ENCODE assay signal across 9 cellular contexts in the genomic region with DNA sequence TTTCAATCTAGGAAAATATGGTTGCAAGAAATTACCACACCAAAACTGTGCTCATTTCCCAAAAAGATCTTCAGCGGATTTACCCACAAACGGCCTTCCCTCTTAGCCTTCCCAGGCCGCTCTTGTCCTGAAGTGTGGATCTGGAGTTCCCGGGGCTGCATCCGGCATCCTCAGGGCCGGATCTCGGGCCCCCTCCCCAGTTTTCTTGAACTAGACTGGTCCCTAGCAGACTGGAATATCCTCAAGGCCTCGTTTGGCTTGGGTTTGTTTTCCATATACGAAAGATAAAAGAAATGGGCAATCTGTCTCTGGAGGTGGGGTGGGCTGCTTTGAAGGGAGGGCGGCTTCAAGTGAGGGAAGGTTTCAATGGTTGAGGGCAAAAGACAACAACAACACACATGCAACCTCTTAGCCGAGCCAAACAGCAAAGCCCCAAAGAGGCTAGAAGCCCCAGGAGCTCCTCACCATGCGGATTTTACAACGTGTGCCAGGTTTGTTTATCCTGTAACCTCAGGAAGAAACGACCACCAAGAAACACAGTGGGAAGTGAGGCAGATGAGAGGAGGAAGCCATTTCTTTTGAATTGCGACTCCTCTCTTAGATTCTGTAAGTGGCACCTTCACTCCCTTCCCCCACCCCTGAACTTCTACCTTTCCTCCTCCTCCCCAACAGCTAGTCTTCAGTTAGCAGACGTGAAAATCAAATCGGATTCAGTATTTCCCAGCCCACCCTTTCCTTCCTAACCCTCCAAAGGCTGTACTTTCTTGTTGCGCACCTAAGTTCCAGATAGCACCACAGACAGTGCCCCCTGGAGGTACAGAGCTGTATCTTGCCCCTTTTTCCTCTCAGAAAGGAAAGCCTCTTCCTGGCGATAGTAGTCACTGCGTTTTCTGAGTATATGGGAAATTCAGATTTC. TPM values are rescaled to one million over a fixed set of nuclear protein-coding genes. Genes with fewer than 3 reads are reported as not detected.
DNase-seq lines count a peak whose midpoint lies in the region; ATAC-seq and TF ChIP-seq lines count a peak whose summit lies in the region.
"Had no signal": no experiment of that assay in that cellular context is flagged by ENCODE, and none has a peak within 500 bp of the region (broad histone marks: within the 10 kb centered on the region; RNA-seq: fewer than 3 reads in every experiment).

No MANE protein-coding gene starts in this region.

- no peak for TF ChIP-seq POLR2A in uterus (IDR thresholded peaks at IDR 0.05)

- peak overlapping the region; percentile 56 for H3K4me3 Mint-ChIP-seq in nephron progenitor cell
- no peak overlapping the region for H3K4me3 Mint-ChIP-seq in activated T-helper 1 cell treated with anti-CD3 and anti-CD28 coated beads, Interleukin-12 subunit alpha, Interleukin-12 subunit beta, Interleukin-2, Interleukin-4 antibody, amounts not matched to agents 30 ng/mL and 10 ng/mL and 1 ng/mL, durations not matched to agents 14 hours and 24 hours and 36 hours
- H3K4me3 Mint-ChIP-seq in stimulated activated naive CD8-positive, alpha-beta T cell treated with anti-CD3 and anti-CD28 coated beads, Interleukin-15, amount 100 ng/mL, for 72 hours, result no peak overlapping the region

- H3K4me2 ChIP-seq in SU-DHL-6 (ENCODE audit: low read depth, low read length, poor library complexity, severe bottlenecking), result no peak overlapping the region

- no peak overlapping the region for H3K27ac Mint-ChIP-seq in nephron progenitor cell
- H3K27ac Mint-ChIP-seq in activated T-helper 1 cell treated with anti-CD3 and anti-CD28 coated beads, Interleukin-12 subunit alpha, Interleukin-12 subunit beta, Interleukin-2, Interleukin-4 antibody, amounts not matched to agents 30 ng/mL and 10 ng/mL and 1 ng/mL, durations not matched to agents 14 hours and 24 hours and 36 hours, result no peak overlapping the region
- H3K27ac Mint-ChIP-seq in stimulated activated naive CD8-positive, alpha-beta T cell treated with anti-CD3 and anti-CD28 coated beads, Interleukin-15, amount 100 ng/mL, for 72 hours, result no peak overlapping the region

- no peak overlapping the region for H3K4me3 ChIP-seq in SU-DHL-6 (ENCODE audit: insufficient read depth, low read length, poor library complexity, severe bottlenecking)
- no peak overlapping the region for H3K4me3 ChIP-seq in uterus

- ATAC-seq in GM18868 (IDR thresholded peaks at IDR 0.05; ENCODE audit: unreplicated experiment), result peak; percentile 80
- ATAC-seq in HG02884 (IDR thresholded peaks at IDR 0.05; ENCODE audit: unreplicated experiment), result peak; percentile 49
- no peak for ATAC-seq in stimulated activated naive CD8-positive, alpha-beta T cell treated with anti-CD3 and anti-CD28 coated beads, Interleukin-15, amount 100 ng/mL, for 72 hours

- H3K9ac ChIP-seq in SU-DHL-6 (ENCODE audit: low read length), result no peak overlapping the region

- H3K27ac ChIP-seq in SU-DHL-6 (ENCODE audit: low read depth, low read length) (no peak overlapping the region), uterus (no peak overlapping the region)

- no peaks in the 10 kb centered on the region for H3K79me2 ChIP-seq in SU-DHL-6 (ENCODE audit: insufficient read depth, low read length)

- no peaks in the 10 kb centered on the region for H3K4me1 ChIP-seq in uterus

- no peaks in the 10 kb centered on the region for H4K20me1 ChIP-seq in SU-DHL-6 (ENCODE audit: low read depth, low read length)

- intact Hi-C loops in uterus (cut with DNase I; ENCODE audit: low total_unique reads), result no loop called here
- intact Hi-C loops in activated T-helper 1 cell treated with anti-CD3 and anti-CD28 coated beads, Interleukin-12 subunit alpha, Interleukin-12 subunit beta, Interleukin-2, Interleukin-4 antibody, amounts not matched to agents 30 ng/mL and 10 ng/mL and 1 ng/mL, durations not matched to agents 14 hours and 24 hours and 36 hours (cut with micrococcal nuclease), result no loop called here

- peaks cover 77% of the 10 kb centered on the region for H3K27me3 Mint-ChIP-seq in nephron progenitor cell (ENCODE audit: low read depth, poor library complexity)
- H3K27me3 Mint-ChIP-seq in activated T-helper 1 cell treated with anti-CD3 and anti-CD28 coated beads, Interleukin-12 subunit alpha, Interleukin-12 subunit beta, Interleukin-2, Interleukin-4 antibody, amounts not matched to agents 30 ng/mL and 10 ng/mL and 1 ng/mL, durations not matched to agents 14 hours and 24 hours and 36 hours (ENCODE audit: insufficient read depth), result peaks cover 50% of the 10 kb centered on the region
- peaks cover 62% of the 10 kb centered on the region for H3K27me3 Mint-ChIP-seq in stimulated activated naive CD8-positive, alpha-beta T cell treated with anti-CD3 and anti-CD28 coated beads, Interleukin-15, amount 100 ng/mL, for 72 hours

- no peaks in the 10 kb centered on the region for H3K9me2 ChIP-seq in SU-DHL-6 (replicated peaks; ENCODE audit: insufficient read depth, low read length)

- H3K36me3 Mint-ChIP-seq in nephron progenitor cell (ENCODE audit: low read depth), result no peaks in the 10 kb centered on the region
- no peaks in the 10 kb centered on the region for H3K36me3 Mint-ChIP-seq in activated T-helper 1 cell treated with anti-CD3 and anti-CD28 coated beads, Interleukin-12 subunit alpha, Interleukin-12 subunit beta, Interleukin-2, Interleukin-4 antibody, amounts not matched to agents 30 ng/mL and 10 ng/mL and 1 ng/mL, durations not matched to agents 14 hours and 24 hours and 36 hours (ENCODE audit: low read depth)

- no peaks in the 10 kb centered on the region for H3F3A ChIP-seq in SU-DHL-6 (ENCODE audit: insufficient read depth)

- H3K36me3 ChIP-seq in SU-DHL-6 (ENCODE audit: low read length), result no peaks in the 10 kb centered on the region
- no peaks in the 10 kb centered on the region for H3K36me3 ChIP-seq in uterus

- no peaks in the 10 kb centered on the region for H3K27me3 ChIP-seq in SU-DHL-6 (ENCODE audit: low read length)
- no peaks in the 10 kb centered on the region for H3K27me3 ChIP-seq in uterus

- DNase-seq in nephron progenitor cell (peak; percentile 28), NCI-H1436 treated with DMSO at 0.1 percent for 48 hours (lab: John Stamatoyannopoulos, UW) (no peak), uterus (no peak)
- DNase-seq in activated T-helper 1 cell treated with anti-CD3 and anti-CD28 coated beads, Interleukin-12 subunit alpha, Interleukin-12 subunit beta, Interleukin-2, Interleukin-4 antibody, amounts not matched to agents 30 ng/mL and 10 ng/mL and 1 ng/mL, durations not matched to agents 14 hours and 24 hours and 36 hours (ENCODE audit: low spot score), result no peak
- no peak for DNase-seq in stimulated activated naive CD8-positive, alpha-beta T cell treated with anti-CD3 and anti-CD28 coated beads, Interleukin-15, amount 100 ng/mL, for 72 hours

- H3K9me3 ChIP-seq in SU-DHL-6 (ENCODE audit: insufficient read depth, low read length), result no peaks in the 10 kb centered on the region
- H3K9me3 ChIP-seq in uterus, result no peaks in the 10 kb centered on the region

- no peak overlapping the region for H2AFZ ChIP-seq in SU-DHL-6 (ENCODE audit: low read depth, low read length, severe bottlenecking)

- TF ChIP-seq CTCF in SU-DHL-6 (IDR thresholded peaks at IDR 0.05; ENCODE audit: insufficient read depth, low read length, poor library complexity, severe bottlenecking) (peak; percentile 25), nephron progenitor cell (IDR thresholded peaks at IDR 0.05) (peak; percentile 64), uterus (IDR thresholded peaks at IDR 0.05) (no peak)

- no peaks in the 10 kb centered on the region for H3K9me3 Mint-ChIP-seq in nephron progenitor cell
- no peaks in the 10 kb centered on the region for H3K9me3 Mint-ChIP-seq in activated T-helper 1 cell treated with anti-CD3 and anti-CD28 coated beads, Interleukin-12 subunit alpha, Interleukin-12 subunit beta, Interleukin-2, Interleukin-4 antibody, amounts not matched to agents 30 ng/mL and 10 ng/mL and 1 ng/mL, durations not matched to agents 14 hours and 24 hours and 36 hours
- peaks cover 0 to 7% of the 10 kb centered on the region in 2 donors for H3K9me3 Mint-ChIP-seq in stimulated activated naive CD8-positive, alpha-beta T cell treated with anti-CD3 and anti-CD28 coated beads, Interleukin-15, amount 100 ng/mL, for 72 hours

- peaks cover 64% of the 10 kb centered on the region for H3K4me1 Mint-ChIP-seq in nephron progenitor cell
- H3K4me1 Mint-ChIP-seq in activated T-helper 1 cell treated with anti-CD3 and anti-CD28 coated beads, Interleukin-12 subunit alpha, Interleukin-12 subunit beta, Interleukin-2, Interleukin-4 antibody, amounts not matched to agents 30 ng/mL and 10 ng/mL and 1 ng/mL, durations not matched to agents 14 hours and 24 hours and 36 hours (ENCODE audit: low read depth), result peaks cover 6% of the 10 kb centered on the region
- H3K4me1 Mint-ChIP-seq in stimulated activated naive CD8-positive, alpha-beta T cell treated with anti-CD3 and anti-CD28 coated beads, Interleukin-15, amount 100 ng/mL, for 72 hours, result no peaks in the 10 kb centered on the region

RNA-seq across cellular contexts. Expression of gene MYF6, which starts 2.6 kb away (rescaled TPM):
- not detected for total RNA-seq in uterus
- total RNA-seq in activated T-helper 1 cell treated with anti-CD3 and anti-CD28 coated beads, Interleukin-12 subunit alpha, Interleukin-12 subunit beta, Interleukin-2, Interleukin-4 antibody, amounts not matched to agents 30 ng/mL and 10 ng/mL and 1 ng/mL, durations not matched to agents 14 hours and 24 hours and 36 hours, result not detected in 2 replicates
- total RNA-seq: mononuclear cell had no signal

RNA-seq across cellular contexts. Expression of gene MYF5, which starts 6.6 kb away (rescaled TPM):
- not detected for total RNA-seq in uterus
- not detected in 2 replicates for total RNA-seq in activated T-helper 1 cell treated with anti-CD3 and anti-CD28 coated beads, Interleukin-12 subunit alpha, Interleukin-12 subunit beta, Interleukin-2, Interleukin-4 antibody, amounts not matched to agents 30 ng/mL and 10 ng/mL and 1 ng/mL, durations not matched to agents 14 hours and 24 hours and 36 hours
- total RNA-seq: mononuclear cell had no signal

Comparison
In these comparisons a context has a peak if more than half of its experiments do, and no peak if none do; other contexts are left out.
1. CTCF ChIP-seq: peak in SU-DHL-6 (single experiment) and nephron progenitor cell (single experiment); none in uterus (0 of 4).